In the genomic region with DNA sequence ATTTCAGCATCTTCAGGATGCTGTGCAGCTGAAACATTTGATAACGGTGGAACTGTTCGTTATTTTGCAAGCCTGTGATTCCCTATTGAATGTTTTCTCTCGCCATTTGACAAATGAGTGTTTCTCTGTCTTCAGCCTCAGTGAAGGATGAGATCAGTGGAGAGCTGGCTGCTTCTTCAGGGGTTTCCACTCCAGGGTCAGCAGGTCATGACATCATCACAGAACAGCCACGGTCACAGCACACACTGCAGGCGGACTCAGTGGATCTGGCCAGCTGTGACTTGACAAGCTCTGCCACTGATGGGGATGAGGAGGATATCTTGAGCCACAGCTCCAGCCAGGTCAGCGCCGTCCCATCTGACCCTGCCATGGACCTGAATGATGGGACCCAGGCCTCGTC, we compare ENCODE assay signal across 37 cellular contexts. TPM values are rescaled to one million over a fixed set of nuclear protein-coding genes. Genes with fewer than 3 reads are reported as not detected.
"Had no signal": no experiment of that assay in that cellular context is flagged by ENCODE, and none has a peak within 500 bp of the region (broad histone marks: within the 10 kb centered on the region; RNA-seq: fewer than 3 reads in every experiment).

No MANE protein-coding gene starts in this region.

- H3K4me2 ChIP-seq: PC-9 had no signal

- H3K9me3 ChIP-seq: MG63 had no signal

- ATAC-seq: activated CD8-positive, alpha-beta T cell treated with anti-CD3 and anti-CD28 coated beads for 36 hours; activated T-cell treated with anti-CD3 and anti-CD28 coated beads, Interleukin-2, amount 50 U/mL, for 72 hours; activated T-helper 17 cell treated with anti-CD3 and anti-CD28 coated beads, Interleukin-2, amount 50 U/mL, for 72 hours had no signal

- H2AFZ ChIP-seq: PC-9 had no signal

- H3K27ac ChIP-seq: brain microvascular endothelial cell, cardiac muscle cell, PC-9, WERI-Rb-1 had no signal

- DNase-seq: activated CD4-positive, alpha-beta T cell treated with anti-CD3 and anti-CD28 coated beads for 1 hour; activated CD4-positive, alpha-beta T cell treated with anti-CD3 and anti-CD28 coated beads for 48 hours; activated CD4-positive, CD25-positive, alpha-beta regulatory T cell; activated CD8-positive, alpha-beta T cell treated with anti-CD3 and anti-CD28 coated beads for 36 hours; activated effector memory CD4-positive, alpha-beta T cell treated with anti-CD3 and anti-CD28 coated beads, Interleukin-2, amount 50 U/mL, for 16 hours; activated naive CD4-positive, alpha-beta T cell; activated naive CD4-positive, alpha-beta T cell treated with anti-CD3 and anti-CD28 coated beads, Interleukin-2, amount 50 U/mL, for 16 hours; activated naive CD8-positive, alpha-beta T cell treated with anti-CD3 and anti-CD28 coated beads for 36 hours; activated T-cell treated with anti-CD3 and anti-CD28 coated beads, Interleukin-2, amount 50 U/mL, for 1 hour; activated T-cell treated with anti-CD3 and anti-CD28 coated beads, Interleukin-2, amount 50 U/mL, for 72 hours; amniotic stem cell; aorta; brain microvascular endothelial cell; Kasumi-1; KG1; MG63; MV-4-11; NCI-H1092; NCI-H1436 treated with DMSO at 0.1 percent for 48 hours; NCI-H187; NCI-H2029 treated with DMSO at 0.1 percent for 48 hours; NCI-H2107; NCI-H2171; NCI-H510A; NCI-H526; NCI-H748 treated with DMSO at 0.1 percent for 48 hours; NK-92 treated with Interleukin-12 subunit alpha and Interleukin-12 subunit beta, amount 100 ng/mL, for 24 hours; PC-9; Right ventricle myocardium superior; SW 1271; T-helper 1 cell; T-helper 2 cell; T-helper 9 cell; WERI-Rb-1 had no signal

- H3K4me3 ChIP-seq: cardiac muscle cell, MG63, PC-9 had no signal

- H3K27me3 ChIP-seq: brain microvascular endothelial cell, cardiac muscle cell, MG63 had no signal

RNA-seq across cellular contexts. Expression of a gene that starts 52.8 kb away (rescaled TPM):
- total RNA-seq: activated CD8-positive, alpha-beta memory T cell treated with anti-CD3 and anti-CD28 coated beads for 36 hours; activated CD8-positive, alpha-beta T cell treated with anti-CD3 and anti-CD28 coated beads for 36 hours; activated naive CD8-positive, alpha-beta T cell treated with anti-CD3 and anti-CD28 coated beads for 36 hours; activated T-cell treated with anti-CD3 and anti-CD28 coated beads, Interleukin-2, amount 50 U/mL, for 72 hours; activated T-helper 17 cell treated with anti-CD3 and anti-CD28 coated beads, Interleukin-2, amount 50 U/mL, for 72 hours; aorta; cardiac muscle cell; PC-9; Right ventricle myocardium superior had no signal
- polyA plus RNA-seq: aorta, cardiac muscle cell had no signal
